ENCODE assay signal across 8 cellular contexts in genomic region chr4:185096032-185096653, GRCh38. TPM values are rescaled to one million over a fixed set of nuclear protein-coding genes. Genes with fewer than 3 reads are reported as not detected.
DNase-seq lines count a peak whose midpoint lies in the region; ATAC-seq and TF ChIP-seq lines count a peak whose summit lies in the region.

No MANE protein-coding gene starts in this region.

- no peaks in the 10 kb centered on the region for H3K36me3 Mint-ChIP-seq in CD4-positive, alpha-beta T cell (ENCODE audit: low read depth)
- no peaks in the 10 kb centered on the region for H3K36me3 Mint-ChIP-seq in endodermal cell (ENCODE audit: low read depth)
- no peaks in the 10 kb centered on the region for H3K36me3 Mint-ChIP-seq in naive thymus-derived CD4-positive, alpha-beta T cell

- no peak overlapping the region for H3K4me3 Mint-ChIP-seq in CD4-positive, alpha-beta T cell
- H3K4me3 Mint-ChIP-seq in endodermal cell = no peak overlapping the region
- H3K4me3 Mint-ChIP-seq in naive thymus-derived CD4-positive, alpha-beta T cell = no peak overlapping the region

- no peaks in the 10 kb centered on the region for H3K4me1 ChIP-seq in OCI-LY1 (ENCODE audit: insufficient read depth, low read length, severe bottlenecking)
- H3K4me1 ChIP-seq in endodermal cell (ENCODE audit: control insufficient read depth, insufficient read depth, low read length) = no peaks in the 10 kb centered on the region
- no peaks in the 10 kb centered on the region for H3K4me1 ChIP-seq in naive thymus-derived CD4-positive, alpha-beta T cell (ENCODE audit: control insufficient read depth in 2 of 2, insufficient read depth in 2 of 2, low read length in 2 of 2)

- H3F3A ChIP-seq in OCI-LY1 (ENCODE audit: insufficient read depth, low read length) = no peaks in the 10 kb centered on the region

- no peak overlapping the region for H3K9ac ChIP-seq in OCI-LY1 (ENCODE audit: low read length)
- no peak overlapping the region for H3K9ac ChIP-seq in endodermal cell (ENCODE audit: extremely low read depth, low read length, poor library complexity, severe bottlenecking)

- peak in 1 of 10 experiments; percentile 4 for DNase-seq in CD4-positive, alpha-beta T cell
- DNase-seq in GM20000 (ENCODE audit: low spot score) (peak; percentile 50), endodermal cell (no peak)
- DNase-seq in naive thymus-derived CD4-positive, alpha-beta T cell = peak in 6 of 9 donors; percentile 16 to 39 (median 27)

- no peak for ATAC-seq in CD4-positive, alpha-beta T cell (ENCODE audit: poor library complexity)
- ATAC-seq in naive thymus-derived CD4-positive, alpha-beta T cell = peak; percentile 27
- ATAC-seq in GM18867 (IDR thresholded peaks at IDR 0.05; ENCODE audit: unreplicated experiment) (no peak), GM21515 (IDR thresholded peaks at IDR 0.05; ENCODE audit: unreplicated experiment) (no peak), HG02884 (IDR thresholded peaks at IDR 0.05; ENCODE audit: unreplicated experiment) (no peak)

- no peaks in the 10 kb centered on the region for H4K20me1 ChIP-seq in OCI-LY1 (ENCODE audit: insufficient read depth, low read length)

- H3K27ac Mint-ChIP-seq in CD4-positive, alpha-beta T cell = no peak overlapping the region
- no peak overlapping the region for H3K27ac Mint-ChIP-seq in endodermal cell
- no peak overlapping the region for H3K27ac Mint-ChIP-seq in naive thymus-derived CD4-positive, alpha-beta T cell

- H3K27me3 ChIP-seq in CD4-positive, alpha-beta T cell (ENCODE audit: control insufficient read depth, insufficient read depth, low read length) = peaks cover 15% of the 10 kb centered on the region
- H3K27me3 ChIP-seq in OCI-LY1 (ENCODE audit: insufficient read depth, low read length) (no peaks in the 10 kb centered on the region), endodermal cell (ENCODE audit: control insufficient read depth, insufficient read depth, low read length, poor library complexity, severe bottlenecking) (no peaks in the 10 kb centered on the region)
- H3K27me3 ChIP-seq in naive thymus-derived CD4-positive, alpha-beta T cell (ENCODE audit: control insufficient read depth in 2 of 2, insufficient read depth in 2 of 2, low read length in 2 of 2) = no peaks in the 10 kb centered on the region

- TF ChIP-seq CTCF in CD4-positive, alpha-beta T cell (IDR thresholded peaks at IDR 0.05) = peak; percentile 57
- TF ChIP-seq CTCF in GM20000 (IDR thresholded peaks at IDR 0.05; ENCODE audit: extremely low read depth, missing control alignments) (peak; percentile 28), OCI-LY1 (IDR thresholded peaks at IDR 0.05; ENCODE audit: low read length) (peak; percentile 70), endodermal cell (conservative IDR thresholded peaks at IDR 0.05) (peak; percentile 85)

- no peak overlapping the region for H2AFZ ChIP-seq in OCI-LY1 (ENCODE audit: low read length)

- H3K36me3 ChIP-seq in OCI-LY1 (ENCODE audit: insufficient read depth, low read length) (no peaks in the 10 kb centered on the region), endodermal cell (ENCODE audit: control insufficient read depth, insufficient read depth, low read length) (no peaks in the 10 kb centered on the region)
- H3K36me3 ChIP-seq in naive thymus-derived CD4-positive, alpha-beta T cell (ENCODE audit: control insufficient read depth in 2 of 3, insufficient read depth in 3 of 3, low read length in 3 of 3) = no peaks in the 10 kb centered on the region

- H3K27ac ChIP-seq in CD4-positive, alpha-beta T cell (ENCODE audit: low read depth, low read length) = no peak overlapping the region
- H3K27ac ChIP-seq in OCI-LY1 (ENCODE audit: low read depth, low read length, poor library complexity, severe bottlenecking) (no peak overlapping the region), endodermal cell (ENCODE audit: low read depth, low read length) (no peak overlapping the region)
- no peak overlapping the region for H3K27ac ChIP-seq in naive thymus-derived CD4-positive, alpha-beta T cell (ENCODE audit: low read depth, low read length)

- H3K4me3 ChIP-seq in OCI-LY1 (ENCODE audit: low read depth, low read length, poor library complexity, severe bottlenecking) (no peak overlapping the region), endodermal cell (ENCODE audit: low read length) (no peak overlapping the region)
- H3K4me3 ChIP-seq in naive thymus-derived CD4-positive, alpha-beta T cell (ENCODE audit: low read length) = no peak overlapping the region

- CTCF ChIA-PET in CD4-positive, alpha-beta T cell (lab: Charles Lee) = interaction anchor here (0.6 to 1.9 kb wide), 8 partner anchors 11 to 832 kb away, joined by 3 to 10 read pairs (median 3); no protein-coding TSS in a partner anchor
- CTCF ChIA-PET in naive thymus-derived CD4-positive, alpha-beta T cell (lab: Charles Lee) = interaction anchor here (0.6 to 3.1 kb wide), 10 partner anchors 33 to 844 kb away, joined by 3 to 16 read pairs (median 4); no protein-coding TSS in a partner anchor

- no peak overlapping the region for H3K4me2 ChIP-seq in OCI-LY1 (ENCODE audit: low read length)

- H3K79me2 ChIP-seq in OCI-LY1 (ENCODE audit: insufficient read depth, low read length) = no peaks in the 10 kb centered on the region

- H3K9me2 ChIP-seq in OCI-LY1 (ENCODE audit: low read depth, low read length) = no peaks in the 10 kb centered on the region

- peaks cover 47% of the 10 kb centered on the region for H3K27me3 Mint-ChIP-seq in CD4-positive, alpha-beta T cell
- no peaks in the 10 kb centered on the region for H3K27me3 Mint-ChIP-seq in endodermal cell (ENCODE audit: insufficient read depth)
- H3K27me3 Mint-ChIP-seq in naive thymus-derived CD4-positive, alpha-beta T cell = peaks cover 9 to 30% (median 14%) of the 10 kb centered on the region in 5 donors

- intact Hi-C loops in CD4-positive, alpha-beta T cell (cut with DNase I, micrococcal nuclease) = loop anchor here (1.0 to 10.0 kb wide), 6 partner anchors 54 to 1254 kb away; no protein-coding TSS in a partner anchor
- intact Hi-C loops in naive thymus-derived CD4-positive, alpha-beta T cell (cut with micrococcal nuclease) = loop anchor here (1.0 to 2.0 kb wide), 6 partner anchors 38 to 832 kb away; no protein-coding TSS in a partner anchor

- POLR2A ChIA-PET in CD4-positive, alpha-beta T cell (lab: Charles Lee) = interaction anchor here (0.6 to 1.2 kb wide), 4 partner anchors 9 to 831 kb away, joined by 3 to 4 read pairs (median 3); no protein-coding TSS in a partner anchor
- POLR2A ChIA-PET in naive thymus-derived CD4-positive, alpha-beta T cell (lab: Charles Lee) = interaction anchor here (0.6 kb wide), 1 partner anchor 364 kb away, joined by 3 read pairs; no protein-coding TSS in a partner anchor

- WGBS in endodermal cell (ENCODE audit: insufficient coverage in 1 of 2, insufficient read length in 1 of 2), 2 experiments = 37 to 79% methylated on average over 2 of the region's 2 CpGs

- H3K9me3 ChIP-seq in CD4-positive, alpha-beta T cell (ENCODE audit: control insufficient read depth, low read length) = no peaks in the 10 kb centered on the region
- H3K9me3 ChIP-seq in OCI-LY1 (ENCODE audit: low read length) (no peaks in the 10 kb centered on the region), endodermal cell (ENCODE audit: control insufficient read depth, low read length) (no peaks in the 10 kb centered on the region)
- H3K9me3 ChIP-seq in naive thymus-derived CD4-positive, alpha-beta T cell (ENCODE audit: control insufficient read depth in 2 of 3, low read length in 3 of 3) = no peaks in the 10 kb centered on the region

- H3K4me1 Mint-ChIP-seq in CD4-positive, alpha-beta T cell (ENCODE audit: low read depth) = no peaks in the 10 kb centered on the region
- H3K4me1 Mint-ChIP-seq in endodermal cell = peaks cover 13% of the 10 kb centered on the region
- H3K4me1 Mint-ChIP-seq in naive thymus-derived CD4-positive, alpha-beta T cell = no peaks in the 10 kb centered on the region

- no peaks in the 10 kb centered on the region for H3K9me3 Mint-ChIP-seq in CD4-positive, alpha-beta T cell
- H3K9me3 Mint-ChIP-seq in endodermal cell = no peaks in the 10 kb centered on the region
- no peaks in the 10 kb centered on the region for H3K9me3 Mint-ChIP-seq in naive thymus-derived CD4-positive, alpha-beta T cell

RNA-seq across cellular contexts. Expression of gene SLC25A4, which starts 46.9 kb away (rescaled TPM):
- 1 to 10 TPM; 4.1 TPM for total RNA-seq in CD4-positive, alpha-beta T cell
- total RNA-seq in endodermal cell = 10 to 100 TPM; 19.5 to 22.0 TPM
- 23.0 TPM for polyA plus RNA-seq in endodermal cell (2013, experiment 1 of 2)
- polyA plus RNA-seq in endodermal cell (2013, experiment 2 of 2) = 18.6 TPM
- total RNA-seq in naive thymus-derived CD4-positive, alpha-beta T cell = 1 to 10 TPM in 4 of 5 experiments, under 1 TPM in 1; 0.60 to 7.2 (median 4.9) TPM
- 1 to 10 TPM; 2.7 to 3.8 TPM for polyA plus RNA-seq in naive thymus-derived CD4-positive, alpha-beta T cell

Comparison
In these comparisons a context has a peak if more than half of its experiments do, and no peak if none do; other contexts are left out.
1. CTCF ChIP-seq: peak in every context shown above with its lines; median percentile 85 in endodermal cell; 70 in OCI-LY1; 57 in CD4-positive, alpha-beta T cell; 28 in GM20000.